33 cellular contexts compared by ENCODE assay signal in genomic region chr20:36392989-36393388, GRCh38.
DNase-seq lines count a peak whose midpoint lies in the region; ATAC-seq and TF ChIP-seq lines count a peak whose summit lies in the region.
"Had no signal": no experiment of that assay in that cellular context is flagged by ENCODE, and none has a peak within 500 bp of the region (broad histone marks: within the 10 kb centered on the region; RNA-seq: fewer than 3 reads in every experiment).

No MANE protein-coding gene starts in this region.

- H3K4me1 ChIP-seq in HEK293 (ENCODE audit: control insufficient read depth, insufficient read depth, low read length) (no peaks in the 10 kb centered on the region), RWPE2 (ENCODE audit: insufficient read depth, poor library complexity, severe bottlenecking) (peaks cover 3% of the 10 kb centered on the region)
- H3K4me1 ChIP-seq: A549; BLaER1; BLaER1 treated with 17β-estradiol and CSF1 and Interleukin-3, amounts not matched to agents 10 nM and 100 nM; Caco-2 had no signal

- H3K36me3 ChIP-seq in HEK293 (ENCODE audit: control insufficient read depth in 2 of 2, insufficient read depth in 1 of 2, low read length in 2 of 2) (no peaks in the 10 kb centered on the region), RWPE2 (ENCODE audit: low read depth) (no peaks in the 10 kb centered on the region)
- H3K36me3 ChIP-seq: BE2C; BLaER1; BLaER1 treated with 17β-estradiol and CSF1 and Interleukin-3, amounts not matched to agents 10 nM and 100 nM had no signal

- no peaks in the 10 kb centered on the region for H3K36me3 Mint-ChIP-seq in activated T-cell treated with anti-CD3 and anti-CD28 coated beads, Interleukin-2, amount 50 U/mL, for 72 hours (ENCODE audit: insufficient read depth in 2 of 2)
- H3K36me3 Mint-ChIP-seq: CD14-positive monocyte; CD4-positive, alpha-beta memory T cell; CD4-positive, CD25-positive, alpha-beta regulatory T cell; CD8-positive, alpha-beta T cell had no signal

- H3K27ac ChIP-seq in HEK293 (ENCODE audit: extremely low read depth, low read depth, low read length) (no peak overlapping the region), RWPE1 (peak overlapping the region; percentile 77; the same call in 1 of the 2 replicates), RWPE2 (ENCODE audit: poor library complexity, severe bottlenecking) (no peak overlapping the region)
- H3K27ac ChIP-seq: 22Rv1; A549; BLaER1; BLaER1 treated with 17β-estradiol and CSF1 and Interleukin-3, amounts not matched to agents 10 nM and 100 nM; C4-2B had no signal

- peaks cover 3 to 4% of the 10 kb centered on the region in 2 donors for H3K9me3 Mint-ChIP-seq in activated T-cell treated with anti-CD3 and anti-CD28 coated beads, Interleukin-2, amount 50 U/mL, for 72 hours
- H3K9me3 Mint-ChIP-seq: CD4-positive, alpha-beta T cell; CD8-positive, alpha-beta memory T cell; CD8-positive, alpha-beta T cell had no signal

- DNase-seq in RWPE1 (ENCODE audit: low spot score) (no peak), RWPE2 (ENCODE audit: low spot score) (peak; percentile 73), iPS-NIHi7 (ENCODE audit: extremely low spot score) (no peak)
- DNase-seq in activated T-cell treated with anti-CD3 and anti-CD28 coated beads, Interleukin-2, amount 50 U/mL, for 72 hours = no peak
- DNase-seq: 8988T; ACHN; AML-193; BE2C; C1 segment of cervical spinal cord; Caco-2; Calu3; CD4-positive, alpha-beta memory T cell; CD4-positive, alpha-beta T cell; CD4-positive, CD25-positive, alpha-beta regulatory T cell; CD8-positive, alpha-beta memory T cell; CD8-positive, alpha-beta T cell; COR-L47; DMS 273 treated with DMSO at 0.1 percent for 48 hours; DMS153; DMS53; DMS79; DMS79 treated with DMSO at 0.1 percent for 48 hours; DND-41; EL had no signal

- H3K27ac Mint-ChIP-seq in activated T-cell treated with anti-CD3 and anti-CD28 coated beads, Interleukin-2, amount 50 U/mL, for 72 hours = no peak overlapping the region
- H3K27ac Mint-ChIP-seq: B cell; CD14-positive monocyte; CD4-positive, alpha-beta memory T cell; CD4-positive, alpha-beta T cell; CD4-positive, CD25-positive, alpha-beta regulatory T cell; CD8-positive, alpha-beta memory T cell; CD8-positive, alpha-beta T cell had no signal

- no peak for TF ChIP-seq CTCF in HEK293 (tag by site-specific recombination; IDR thresholded peaks at IDR 0.05)
- no peak for TF ChIP-seq CTCF in RWPE1 (conservative IDR thresholded peaks at IDR 0.05; ENCODE audit: low read depth)
- TF ChIP-seq CTCF in RWPE2 (IDR thresholded peaks at IDR 0.05; ENCODE audit: poor library complexity, severe bottlenecking) = no peak

- H3K4me3 ChIP-seq in HEK293 (ENCODE audit: low read depth, low read length) (no peak overlapping the region), RWPE2 (ENCODE audit: severe bottlenecking) (no peak overlapping the region)
- H3K4me3 ChIP-seq: A549; BLaER1; BLaER1 treated with 17β-estradiol and CSF1 and Interleukin-3, amounts not matched to agents 10 nM and 100 nM had no signal

- H3K27me3 ChIP-seq in RWPE2 (ENCODE audit: insufficient read depth, poor library complexity, severe bottlenecking) = no peaks in the 10 kb centered on the region
- H3K27me3 ChIP-seq: BE2C; BLaER1; BLaER1 treated with 17β-estradiol and CSF1 and Interleukin-3, amounts not matched to agents 10 nM and 100 nM had no signal

- H3K9me3 ChIP-seq in HEK293 (ENCODE audit: control insufficient read depth, insufficient read depth, low read depth, low read length) (no peaks in the 10 kb centered on the region), RWPE2 (ENCODE audit: severe bottlenecking) (no peaks in the 10 kb centered on the region)
- H3K9me3 ChIP-seq: A549; BE2C; BLaER1; BLaER1 treated with 17β-estradiol and CSF1 and Interleukin-3, amounts not matched to agents 10 nM and 100 nM had no signal

- CTCF ChIA-PET in HEK293 (lab: Yijun Ruan, JAX) (no interaction called here), RWPE1 (lab: Yijun Ruan, JAX) (interaction anchor here (0.5 kb wide), 1 partner anchor 384 kb away, joined by 3 read pairs; no protein-coding TSS in a partner anchor)

- H3K4me1 Mint-ChIP-seq in activated T-cell treated with anti-CD3 and anti-CD28 coated beads, Interleukin-2, amount 50 U/mL, for 72 hours (ENCODE audit: low read depth) = no peaks in the 10 kb centered on the region
- H3K4me1 Mint-ChIP-seq: B cell; CD14-positive monocyte; CD4-positive, alpha-beta memory T cell; CD8-positive, alpha-beta memory T cell had no signal

- no peak overlapping the region for H3K4me3 Mint-ChIP-seq in activated T-cell treated with anti-CD3 and anti-CD28 coated beads, Interleukin-2, amount 50 U/mL, for 72 hours
- H3K4me3 Mint-ChIP-seq: B cell; CD14-positive monocyte; CD4-positive, alpha-beta memory T cell; CD4-positive, alpha-beta T cell; CD4-positive, CD25-positive, alpha-beta regulatory T cell; CD8-positive, alpha-beta memory T cell; CD8-positive, alpha-beta T cell had no signal

- no peak for ATAC-seq in RWPE2 (ENCODE audit: low read depth)
- no peak for ATAC-seq in activated T-cell treated with anti-CD3 and anti-CD28 coated beads, Interleukin-2, amount 50 U/mL, for 72 hours (replicated peaks in 1 of 2)
- no peak for ATAC-seq in GM18502 (IDR thresholded peaks at IDR 0.05; ENCODE audit: poor library complexity, unreplicated experiment)
- ATAC-seq: CD8-positive, alpha-beta T cell had no signal

- POLR2A ChIA-PET in HEK293 (lab: Yijun Ruan, JAX) = no interaction called here
- POLR2A ChIA-PET in RWPE1 (lab: Yijun Ruan, JAX; ENCODE audit: low non-redundant PET) = no interaction called here

- H3K27me3 Mint-ChIP-seq in activated T-cell treated with anti-CD3 and anti-CD28 coated beads, Interleukin-2, amount 50 U/mL, for 72 hours (ENCODE audit: low read depth) = peaks cover 2% of the 10 kb centered on the region

TF ChIP-seq in HEK293, 187 proteins besides CTCF, POLR2A, EP300 and RAD21:
- TF ChIP-seq KLF1 (tag by site-specific recombination; IDR thresholded peaks at IDR 0.05) (peak; percentile 81), KLF17 (tag by site-specific recombination; IDR thresholded peaks at IDR 0.05) (peak; percentile 76), SP2 (tag by site-specific recombination; IDR thresholded peaks at IDR 0.05) (no peak)
TF ChIP-seq in HEK293: peak in this region for 2.
